Comparison of ENCODE assay signal across 12 cellular contexts in genomic region chr16:85573045-85573695, GRCh38. TPM values are rescaled to one million over a fixed set of nuclear protein-coding genes. Genes with fewer than 3 reads are reported as not detected.
DNase-seq lines count a peak whose midpoint lies in the region; ATAC-seq and TF ChIP-seq lines count a peak whose summit lies in the region.
"Had no signal": no experiment of that assay in that cellular context is flagged by ENCODE, and none has a peak within 500 bp of the region (broad histone marks: within the 10 kb centered on the region; RNA-seq: fewer than 3 reads in every experiment).

No MANE protein-coding gene starts in this region.

- peak overlapping the region; percentile 8 for H3K9ac ChIP-seq in Loucy (ENCODE audit: low read depth, low read length, poor library complexity, severe bottlenecking)

- H3K79me2 ChIP-seq in Loucy (ENCODE audit: insufficient read depth, low read length): peaks cover 98% of the 10 kb centered on the region

- CTCF ChIA-PET in activated CD4-positive, alpha-beta T cell treated with anti-CD3 and anti-CD28 coated beads for 36 hours (lab: Charles Lee): interaction anchor here (0.7 kb wide), 1 partner anchor 118 kb away, joined by 3 read pairs; no protein-coding TSS in a partner anchor

- H3K9me3 ChIP-seq in Loucy (ENCODE audit: insufficient read depth, low read depth, low read length) (no peaks in the 10 kb centered on the region), muscle layer of duodenum (ENCODE audit: control insufficient read depth in 1 of 2, low read length in 2 of 2) (no peaks in the 10 kb centered on the region), thoracic aorta (no peaks in the 10 kb centered on the region)
- H3K9me3 ChIP-seq: HAP-1 had no signal

- peaks cover 0 to 27% (median 2%) of the 10 kb centered on the region in 5 experiments for H3K9me3 Mint-ChIP-seq in brain
- no peaks in the 10 kb centered on the region for H3K9me3 Mint-ChIP-seq in activated CD4-positive, alpha-beta T cell treated with anti-CD3 and anti-CD28 coated beads for 36 hours (ENCODE audit: low read depth)
- H3K9me3 Mint-ChIP-seq: activated naive CD8-positive, alpha-beta T cell treated with anti-CD3 and anti-CD28 coated beads, Interleukin-2, amount 10 ng/mL, durations not matched to agents 7 days and 5 days had no signal

- H3K4me3 Mint-ChIP-seq in brain: peak overlapping the region; percentile 16 to 89 (median 77)
- no peak overlapping the region for H3K4me3 Mint-ChIP-seq in activated CD4-positive, alpha-beta T cell treated with anti-CD3 and anti-CD28 coated beads for 36 hours

- peaks cover 35% of the 10 kb centered on the region for H3K4me1 Mint-ChIP-seq in brain
- peaks cover 37% of the 10 kb centered on the region for H3K4me1 Mint-ChIP-seq in activated CD4-positive, alpha-beta T cell treated with anti-CD3 and anti-CD28 coated beads for 36 hours

- no peaks in the 10 kb centered on the region for H3K9me2 ChIP-seq in Loucy (replicated peaks; ENCODE audit: low read depth, low read length)

- POLR2A ChIA-PET in activated CD4-positive, alpha-beta T cell treated with anti-CD3 and anti-CD28 coated beads for 36 hours (lab: Charles Lee): no interaction called here

- H3K4me3 ChIP-seq in Loucy (ENCODE audit: low read length, poor library complexity, severe bottlenecking) (no peak overlapping the region), muscle layer of duodenum (ENCODE audit: low read depth in 1 of 2, low read length in 2 of 2) (no peak overlapping the region), thoracic aorta (peak overlapping the region; percentile 59)
- H3K4me3 ChIP-seq: HAP-1 had no signal

- H3K27ac Mint-ChIP-seq in brain: peak overlapping the region in 4 of 5 experiments; percentile 88 to 98 (median 88)
- H3K27ac Mint-ChIP-seq in activated CD4-positive, alpha-beta T cell treated with anti-CD3 and anti-CD28 coated beads for 36 hours: no peak overlapping the region

- H3K27me3 ChIP-seq in Loucy (ENCODE audit: insufficient read depth, low read length, poor library complexity, severe bottlenecking): no peaks in the 10 kb centered on the region
- H3K27me3 ChIP-seq in muscle layer of duodenum (ENCODE audit: low read depth, low read length): no peaks in the 10 kb centered on the region
- H3K27me3 ChIP-seq in thoracic aorta (replicated peaks; ENCODE audit: insufficient read depth): no peaks in the 10 kb centered on the region

- peaks cover 7% of the 10 kb centered on the region for H3K27me3 Mint-ChIP-seq in brain
- H3K27me3 Mint-ChIP-seq in activated CD4-positive, alpha-beta T cell treated with anti-CD3 and anti-CD28 coated beads for 36 hours: no peaks in the 10 kb centered on the region
- H3K27me3 Mint-ChIP-seq: activated naive CD8-positive, alpha-beta T cell treated with anti-CD3 and anti-CD28 coated beads, Interleukin-2, amount 10 ng/mL, durations not matched to agents 7 days and 5 days had no signal

- peaks cover 32% of the 10 kb centered on the region; the same call in 1 of the 2 replicates for H3K36me3 ChIP-seq in Loucy (ENCODE audit: insufficient read depth, low read length)
- H3K36me3 ChIP-seq in muscle layer of duodenum (ENCODE audit: control insufficient read depth in 1 of 2, insufficient read depth in 2 of 2, low read length in 2 of 2): no peaks in the 10 kb centered on the region
- no peaks in the 10 kb centered on the region for H3K36me3 ChIP-seq in thoracic aorta
- H3K36me3 ChIP-seq: HAP-1 had no signal

- H3K36me3 Mint-ChIP-seq in brain: peaks cover 41% of the 10 kb centered on the region
- peaks cover 4% of the 10 kb centered on the region for H3K36me3 Mint-ChIP-seq in activated CD4-positive, alpha-beta T cell treated with anti-CD3 and anti-CD28 coated beads for 36 hours (ENCODE audit: low read depth)

- H3K4me1 ChIP-seq in Loucy (ENCODE audit: insufficient read depth, low read length, poor library complexity, severe bottlenecking) (peaks cover 73% of the 10 kb centered on the region), muscle layer of duodenum (ENCODE audit: control insufficient read depth in 1 of 2, insufficient read depth in 2 of 2, low read length in 2 of 2) (peaks cover 29 to 67% of the 10 kb centered on the region in 2 donors), thoracic aorta (ENCODE audit: control insufficient read depth in 1 of 2, low read depth in 2 of 2) (peaks cover 19 to 31% of the 10 kb centered on the region in 2 donors)

- TF ChIP-seq CTCF in Loucy (conservative IDR thresholded peaks at IDR 0.05; ENCODE audit: low read length): no peak
- TF ChIP-seq CTCF in brain (conservative IDR thresholded peaks at IDR 0.05): no peak
- no peak for TF ChIP-seq CTCF in thoracic aorta (IDR thresholded peaks at IDR 0.05)

- peaks cover 73% of the 10 kb centered on the region for H4K20me1 ChIP-seq in Loucy (ENCODE audit: insufficient read depth, low read length, poor library complexity, severe bottlenecking)

- H3F3A ChIP-seq in Loucy (ENCODE audit: low read depth): peaks cover 24% of the 10 kb centered on the region

- no peak overlapping the region for H2AFZ ChIP-seq in Loucy (ENCODE audit: low read length)

- peak overlapping the region; percentile 20 for H3K27ac ChIP-seq in muscle layer of duodenum (ENCODE audit: low read length)
- peak overlapping the region; percentile 61 to 87 for H3K27ac ChIP-seq in thoracic aorta

- peak overlapping the region; percentile 97 for H3K4me2 ChIP-seq in Loucy (ENCODE audit: low read depth, low read length, poor library complexity, severe bottlenecking)

- no peak for DNase-seq in thoracic aorta (ENCODE audit: low spot score)
- DNase-seq in NK-92 (lab: John Stamatoyannopoulos, UW; ENCODE audit: unreplicated experiment): no peak
- no peak for DNase-seq in activated CD4-positive, alpha-beta T cell treated with anti-CD3 and anti-CD28 coated beads, Interleukin-2, amount 50 U/mL, for 4 hours
- DNase-seq in activated CD4-positive, alpha-beta T cell treated with anti-CD3 and anti-CD28 coated beads for 36 hours: no peak
- DNase-seq: activated CD8-positive, alpha-beta memory T cell treated with anti-CD3 and anti-CD28 coated beads, Interleukin-2, amount 50 U/mL, for 48 hours; activated naive CD8-positive, alpha-beta T cell treated with anti-CD3 and anti-CD28 coated beads, Interleukin-2, amount 10 ng/mL, durations not matched to agents 7 days and 5 days; stimulated activated naive CD4-positive, alpha-beta T cell treated with Interleukin-2 at 50 U/mL for 16 hours had no signal

- no peak for ATAC-seq in thoracic aorta (ENCODE audit: insufficient number of reproducible peaks, low FRiP score, low read depth)
- no peak for ATAC-seq in activated CD4-positive, alpha-beta T cell treated with anti-CD3 and anti-CD28 coated beads for 36 hours
- ATAC-seq: activated CD4-positive, CD25-positive, alpha-beta regulatory T cell treated with anti-CD3 and anti-CD28 coated beads, Interleukin-2, amount 50 U/mL, for 24 hours had no signal

- intact Hi-C loops in activated CD4-positive, alpha-beta T cell treated with anti-CD3 and anti-CD28 coated beads for 36 hours (cut with DNase I, micrococcal nuclease): no loop called here

RNA-seq across cellular contexts. Expression of gene GSE1, which starts 40.0 kb away (rescaled TPM):
- polyA plus RNA-seq in brain (ENCODE audit: insufficient read depth, low read depth, low replicate concordance): 127 TPM
- total RNA-seq in thoracic aorta: 10 to 100 TPM; 72.6 to 96.2 TPM
- total RNA-seq in activated CD4-positive, alpha-beta T cell treated with anti-CD3 and anti-CD28 coated beads for 36 hours: 10 to 100 TPM; 13.2 to 13.5 TPM

Comparison
In these comparisons a context has a peak if more than half of its experiments do, and no peak if none do; other contexts are left out.
1. RNA of gene GSE1, which starts 40.0 kb away (total RNA-seq): 72.6 to 96.2 TPM in thoracic aorta; 13.2 to 13.5 TPM in activated CD4-positive, alpha-beta T cell treated with anti-CD3 and anti-CD28 coated beads for 36 hours; every median in the first group is over 4 times any median in the second.